Comparison of ENCODE assay signal across 7 cellular contexts in the genomic region with DNA sequence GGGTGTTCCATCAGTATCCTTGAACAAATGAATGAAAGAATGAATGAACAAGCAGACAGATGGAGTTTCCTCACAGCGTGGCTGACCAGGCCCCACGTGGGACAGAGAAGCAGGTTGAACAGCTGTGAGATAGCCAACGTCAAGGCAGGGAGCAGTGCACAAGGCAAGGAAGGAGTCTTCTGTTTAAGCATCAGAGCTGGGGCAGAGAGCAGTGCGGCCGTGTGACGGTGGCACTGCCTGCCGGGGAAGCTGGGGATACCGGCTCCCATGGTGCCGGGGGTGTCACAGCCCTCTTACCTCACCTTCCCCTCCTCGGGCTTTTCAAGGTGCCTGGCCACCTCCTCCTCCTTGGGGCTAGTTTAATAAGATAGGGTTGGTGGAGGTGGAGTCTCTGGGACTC.
"Had no signal": no experiment of that assay in that cellular context is flagged by ENCODE, and none has a peak within 500 bp of the region (broad histone marks: within the 10 kb centered on the region; RNA-seq: fewer than 3 reads in every experiment).

No MANE protein-coding gene starts in this region.

- DNase-seq: GM23248, GOT3, H9, HCEC 1CT, KG1 had no signal

- H3K4me3 ChIP-seq: GM23248, K562 had no signal

- H3K4me3 Mint-ChIP-seq: H9 had no signal

- H3K27ac ChIP-seq: GM23248 had no signal

- FAIRE-seq: HepG2, K562 had no signal

- H3K9me3 Mint-ChIP-seq: H9 had no signal

- H3K27ac Mint-ChIP-seq: H9 had no signal

- ATAC-seq: HepG2, K562 had no signal
